8 cellular contexts compared by ENCODE assay signal in genomic region chr12:94150483-94151225, GRCh38. TPM values are rescaled to one million over a fixed set of nuclear protein-coding genes. Genes with fewer than 3 reads are reported as not detected.
A peak's percentile ranks its signal among the peaks of the same experiment; 100 is the strongest.
DNase-seq lines count a peak whose midpoint lies in the region; ATAC-seq, FAIRE-seq and TF ChIP-seq lines count a peak whose summit lies in the region.

No MANE protein-coding gene starts in this region.

- TF ChIP-seq RAD21 in H1 (IDR thresholded peaks at IDR 0.05 in 1 of 2, conservative IDR thresholded peaks at IDR 0.05 in 1 of 2; ENCODE audit: low read depth in 2 of 2, low read length in 2 of 2) (no peak), neural cell (conservative IDR thresholded peaks at IDR 0.05) (peak; percentile 42)

- no peak overlapping the region for H4K91ac ChIP-seq in H1 (replicated peaks; ENCODE audit: insufficient read length, low read length)

- WGBS in H1 (ENCODE audit: extremely low coverage in 1 of 2, insufficient coverage in 1 of 2, insufficient read length in 1 of 2, insufficient replicate concordance in 2 of 2, low coverage in 1 of 2, low lambda C conversion rate in 2 of 2, missing lambda C conversion rate in 1 of 2), 2 experiments: 13% methylated on average over 26 of the region's 26 CpGs; no CpG with 5 or more reads in 1 of the 2 experiments

- DNase-seq in activated T-cell treated with anti-CD3 and anti-CD28 coated beads for 1 hour (ENCODE audit: low read depth): peak; percentile 12
- no peak for DNase-seq in activated T-cell treated with anti-CD3 and anti-CD28 coated beads for 4 hours
- no peak for DNase-seq in H1 (ENCODE audit: low read depth in 1 of 2, low spot score in 2 of 2)
- DNase-seq in SK-N-DZ (ENCODE audit: low spot score): no peak

- H4K20me1 ChIP-seq in H1 (replicated peaks in 1 of 2; ENCODE audit: control insufficient read depth in 1 of 2, insufficient read depth in 2 of 2, low read length in 2 of 2) (peaks cover 0 to 3% of the 10 kb centered on the region in 2 experiments), neural cell (ENCODE audit: insufficient read depth) (no peaks in the 10 kb centered on the region)

- no peak overlapping the region for H3K4ac ChIP-seq in H1 (replicated peaks; ENCODE audit: insufficient read length, low read depth, low read length)

- no peak overlapping the region for H4K8ac ChIP-seq in H1 (ENCODE audit: extremely low read depth, insufficient read depth, low read length)

- H3K27me3 ChIP-seq in H1 (replicated peaks in 1 of 4; ENCODE audit: control insufficient read depth in 3 of 4, extremely low read depth in 1 of 4, insufficient read depth in 3 of 4, low read length in 3 of 4) (peaks cover 44 to 74% (median 66%) of the 10 kb centered on the region in 4 experiments), neural cell (ENCODE audit: insufficient read depth, low read depth, low read length) (no peaks in the 10 kb centered on the region)

- no peak overlapping the region for H2BK20ac ChIP-seq in H1 (ENCODE audit: low read length)

- H3K14ac ChIP-seq in H1 (ENCODE audit: insufficient read length): no peak overlapping the region

- H3K9ac ChIP-seq in H1 (replicated peaks in 1 of 4; ENCODE audit: extremely low read depth in 1 of 4, low read depth in 3 of 4, low read length in 3 of 4) (no peak overlapping the region), neural cell (ENCODE audit: low read length) (peak overlapping the region; percentile 90)

- no peak for FAIRE-seq in H1 (lab: Jason Lieb, UNC)

- H3K4me3 ChIP-seq in WI38 (ENCODE audit: low read depth, low read length): peak overlapping the region; percentile 16; the same call in 1 of the 2 replicates
- H3K4me3 ChIP-seq in H1 (ENCODE audit: extremely low read depth in 1 of 4, insufficient read depth in 2 of 4, low read depth in 3 of 4, low read length in 4 of 4): peak overlapping the region; percentile 38 to 70 (median 58); a peak in 7 of 8 replicates
- peak overlapping the region; percentile 95 for H3K4me3 ChIP-seq in neural cell (ENCODE audit: low read length)

- ATAC-seq in GM18868 (IDR thresholded peaks at IDR 0.05; ENCODE audit: unreplicated experiment): no peak
- ATAC-seq in GM19395 (IDR thresholded peaks at IDR 0.05; ENCODE audit: unreplicated experiment): no peak

- H3K18ac ChIP-seq in H1 (ENCODE audit: extremely low read depth, low read length): no peak overlapping the region

- H3K4me2 ChIP-seq in H1 (ENCODE audit: insufficient read depth in 1 of 2, low read depth in 2 of 2, low read length in 2 of 2) (peak overlapping the region; percentile 84 to 90), neural cell (ENCODE audit: low read length) (peak overlapping the region; percentile 99)

- H3K9me2 ChIP-seq in neural cell (ENCODE audit: insufficient read depth, low read length): no peaks in the 10 kb centered on the region

- TF ChIP-seq EP300 in H1 (IDR thresholded peaks at IDR 0.05; ENCODE audit: borderline replicate concordance in 1 of 2, low read depth in 2 of 2, low read length in 2 of 2) (no peak), neural cell (conservative IDR thresholded peaks at IDR 0.05; ENCODE audit: poor library complexity, severe bottlenecking) (no peak)

- H2BK12ac ChIP-seq in H1 (ENCODE audit: low read depth, low read length): no peak overlapping the region

- POLR2A ChIA-PET in H1 (lab: Charles Lee; ENCODE audit: partially characterized antibody): no interaction called here

- no peak overlapping the region for H2AK5ac ChIP-seq in H1 (ENCODE audit: low read depth, low read length)

- H2BK5ac ChIP-seq in H1 (ENCODE audit: low read depth, low read length): no peak overlapping the region

- no peak overlapping the region for H2BK15ac ChIP-seq in H1 (ENCODE audit: low read length)

- no peak overlapping the region for H2BK120ac ChIP-seq in H1 (replicated peaks; ENCODE audit: low read depth, low read length)

- H3K79me1 ChIP-seq in H1 (ENCODE audit: low read depth, low read length): no peaks in the 10 kb centered on the region

- CTCF ChIA-PET in H1 (lab: Charles Lee; ENCODE audit: partially characterized antibody): interaction anchor here (1.0 to 2.1 kb wide), 6 partner anchors 10 to 605 kb away, joined by 3 to 7 read pairs (median 3); no protein-coding TSS in a partner anchor

- H3K79me2 ChIP-seq in H1 (ENCODE audit: control insufficient read depth in 1 of 2, insufficient read depth in 2 of 2, low read length in 2 of 2): no peaks in the 10 kb centered on the region
- peaks cover 60% of the 10 kb centered on the region for H3K79me2 ChIP-seq in neural cell (replicated peaks; ENCODE audit: insufficient read depth, low read length)

- H3K27ac ChIP-seq in H1 (ENCODE audit: low read depth, low read length) (no peak overlapping the region), neural cell (ENCODE audit: low read length) (peak overlapping the region; percentile 85)

- H2AFZ ChIP-seq in H1 (ENCODE audit: low read length) (no peak overlapping the region), neural cell (ENCODE audit: low read depth, low read length) (no peak overlapping the region)

- no peak overlapping the region for H3K23ac ChIP-seq in H1 (ENCODE audit: insufficient read length)

- peaks cover 2% of the 10 kb centered on the region for H3F3A ChIP-seq in neural cell (ENCODE audit: insufficient read depth, low read length, poor library complexity, severe bottlenecking)

- H3K4me1 ChIP-seq in H1 (replicated peaks in 1 of 4; ENCODE audit: control insufficient read depth in 3 of 4, insufficient read depth in 4 of 4, low read length in 3 of 4): peaks cover 4 to 25% (median 17%) of the 10 kb centered on the region in 4 experiments

- TF ChIP-seq CTCF in WI38 (IDR thresholded peaks at IDR 0.05; ENCODE audit: low read depth, low read length) (no peak), H1 (IDR thresholded peaks at IDR 0.05; ENCODE audit: control extremely low read depth in 1 of 3, insufficient read depth in 1 of 3, low read depth in 1 of 3, low read length in 3 of 3) (no peak), neural cell (IDR thresholded peaks at IDR 0.05; ENCODE audit: poor library complexity, severe bottlenecking) (peak; percentile 45)

- H3K23me2 ChIP-seq in H1 (ENCODE audit: low read depth, low read length): peaks cover 16% of the 10 kb centered on the region; the same call in 1 of the 2 replicates

- no peak for TF ChIP-seq POLR2A in H1 (IDR thresholded peaks at IDR 0.05; ENCODE audit: control extremely low read depth in 1 of 2, low read depth in 2 of 2, low read length in 2 of 2)

- H3K9me3 ChIP-seq in H1 (ENCODE audit: insufficient read depth in 2 of 2, low read depth in 1 of 2, low read length in 1 of 2): no peaks in the 10 kb centered on the region
- no peaks in the 10 kb centered on the region for H3K9me3 ChIP-seq in neural cell (ENCODE audit: low read length)

- no peaks in the 10 kb centered on the region; a peak in 1 of 8 replicates for H3K36me3 ChIP-seq in H1 (ENCODE audit: control insufficient read depth in 2 of 4, insufficient read depth in 4 of 4, low read length in 3 of 4)
- H3K36me3 ChIP-seq in neural cell (ENCODE audit: insufficient read depth, low read length): no peaks in the 10 kb centered on the region

- no peak overlapping the region for H3K56ac ChIP-seq in H1 (replicated peaks; ENCODE audit: insufficient read length, low read depth, low read length)

- no peak overlapping the region for H4K5ac ChIP-seq in H1 (ENCODE audit: insufficient read length, low read depth, low read length)

TF ChIP-seq in H1, 55 proteins besides CTCF, POLR2A, EP300 and RAD21 (continues in another document):
- no peak for TF ChIP-seq MAX (IDR thresholded peaks at IDR 0.05)
- TF ChIP-seq SUZ12 (IDR thresholded peaks at IDR 0.05; ENCODE audit: low read length): peak; percentile 68
- no peak for TF ChIP-seq POU5F1 (IDR thresholded peaks at IDR 0.05; ENCODE audit: low read depth, low read length)
- no peak for TF ChIP-seq CREB1 (IDR thresholded peaks at IDR 0.05)
- no peak for TF ChIP-seq KDM5A (IDR thresholded peaks at IDR 0.05; ENCODE audit: low read length)

TF ChIP-seq in neural cell, 6 proteins besides CTCF, POLR2A, EP300 and RAD21 (continues in another document):
- TF ChIP-seq EZH2 (IDR thresholded peaks at IDR 0.05; ENCODE audit: borderline replicate concordance, insufficient read depth, low read length, poor library complexity, severe bottlenecking) (no peak), REST (IDR thresholded peaks at IDR 0.05; ENCODE audit: borderline replicate concordance) (peak; percentile 44)

RNA-seq across cellular contexts. Expression of gene PLXNC1, which starts 2.3 kb away (rescaled TPM):
- 1.3 and 2.0 TPM in 2 replicates for total RNA-seq in H1 (2021; fragmentation: NEBNext Ultra II Directional; extraction: Animal tissue kit (Norgen Biotek cat#: 25700))
- polyA plus RNA-seq in H1 (2011; rRNA removed): 0.83 and 0.86 TPM in 2 replicates
- polyA plus RNA-seq in H1 (2011; cell fraction: cytosol; rRNA removed): 0.80 TPM
- polyA plus RNA-seq in H1 (2011; cell fraction: nucleus; rRNA removed): 1.4 TPM
- 1.6 to 2.5 TPM (median 1.8 TPM) in 4 replicates for polyA plus RNA-seq in H1 (2012, experiment 1 of 2)
- 0.08 TPM for polyA plus RNA-seq in H1 (2012, experiment 2 of 2)
- polyA plus RNA-seq in H1 (2013, experiment 1 of 2): 1.2 TPM
- polyA plus RNA-seq in H1 (2013, experiment 2 of 2): 1.1 TPM
- polyA minus RNA-seq in H1 (2011; rRNA and poly(A)+ RNA removed): 3.0 and 5.2 TPM in 2 replicates
- polyA minus RNA-seq in H1 (2011; cell fraction: cytosol; rRNA and poly(A)+ RNA removed): 0.81 TPM
- 6.7 TPM for polyA minus RNA-seq in H1 (2011; cell fraction: nucleus; rRNA and poly(A)+ RNA removed)
- polyA plus RNA-seq in neural cell: 75.6 and 76.3 TPM in 2 replicates
- polyA minus RNA-seq in neural cell: 206 and 223 TPM in 2 replicates
- polyA plus RNA-seq in SK-N-DZ (2014; cell fraction: cytosol; rRNA removed): 0.50 and 0.96 TPM in 2 replicates
- polyA plus RNA-seq in SK-N-DZ (2014; cell fraction: nucleus; rRNA removed): 0.95 and 1.1 TPM in 2 replicates

Comparison
In these comparisons a context has a peak if more than half of its experiments do, and no peak if none do; other contexts are left out.
1. H3K4me3 ChIP-seq: peak in every context shown above with its lines; median percentile 95 in neural cell; 58 in H1; 16 in WI38.
2. RNA of gene PLXNC1, which starts 2.3 kb away (polyA plus RNA-seq): 75.6 to 76.3 TPM in neural cell; 0.08 to 2.5 TPM in H1; every median in the first group is over 10 times any median in the second.